20 cellular contexts compared by ENCODE assay signal in the genomic region with DNA sequence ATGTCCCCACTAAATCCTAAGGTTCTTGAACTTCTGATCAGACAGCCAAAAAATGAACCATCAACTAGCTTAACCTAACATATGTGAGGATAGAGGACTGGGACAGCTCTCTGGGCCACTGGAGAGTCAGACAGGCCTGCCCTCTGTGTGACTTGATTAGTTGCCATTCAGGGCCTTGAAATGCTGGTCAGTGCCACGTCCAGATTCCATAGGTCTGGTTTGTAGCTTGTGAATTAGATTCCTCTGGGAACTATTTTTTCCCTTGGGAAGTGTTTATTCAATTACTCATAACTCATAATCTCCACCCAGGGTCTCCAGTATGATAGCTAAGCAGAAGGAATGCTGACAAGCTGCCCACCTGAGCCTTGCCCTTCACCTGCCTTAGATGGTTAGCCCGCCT. TPM values are rescaled to one million over a fixed set of nuclear protein-coding genes. Genes with fewer than 3 reads are reported as not detected.
DNase-seq lines count a peak whose midpoint lies in the region; ATAC-seq, FAIRE-seq and TF ChIP-seq lines count a peak whose summit lies in the region.
"Had no signal": no experiment of that assay in that cellular context is flagged by ENCODE, and none has a peak within 500 bp of the region (broad histone marks: within the 10 kb centered on the region; RNA-seq: fewer than 3 reads in every experiment).

No MANE protein-coding gene starts in this region.

- H3K27me3 Mint-ChIP-seq in Caco-2 (ENCODE audit: insufficient read depth, unreplicated experiment) (no peaks in the 10 kb centered on the region), WTC11 (ENCODE audit: low read depth) (no peaks in the 10 kb centered on the region)

- peaks cover 6% of the 10 kb centered on the region; the same call in 1 of the 2 replicates for H4K20me1 ChIP-seq in IMR-90 (ENCODE audit: insufficient read depth, low read length)
- H4K20me1 ChIP-seq in osteoblast (ENCODE audit: insufficient read depth, low read length) = no peaks in the 10 kb centered on the region

- peak overlapping the region; percentile 5 for H3K27ac ChIP-seq in A673 (ENCODE audit: low read depth, low read length, poor library complexity, severe bottlenecking)
- H3K27ac ChIP-seq in IMR-90 (ENCODE audit: insufficient read depth, low read length) = no peak overlapping the region
- no peak overlapping the region for H3K27ac ChIP-seq in osteoblast (ENCODE audit: low read depth, low read length)

- no peak overlapping the region for H3K14ac ChIP-seq in IMR-90 (replicated peaks; ENCODE audit: low read depth, low read length)

- no peak for TF ChIP-seq RAD21 in IMR-90 (IDR thresholded peaks at IDR 0.05; ENCODE audit: low read length)

- TF ChIP-seq CTCF in A673 (conservative IDR thresholded peaks at IDR 0.05; ENCODE audit: low read depth, low read length) (no peak), IMR-90 (conservative IDR thresholded peaks at IDR 0.05; ENCODE audit: low read depth, low read length) (no peak), bronchial epithelial cell (IDR thresholded peaks at IDR 0.05; ENCODE audit: insufficient read depth, low read length, severe bottlenecking) (no peak), osteoblast (IDR thresholded peaks at IDR 0.05; ENCODE audit: extremely low read depth, low read depth, low read length) (no peak), Caco-2 (IDR thresholded peaks at IDR 0.05; ENCODE audit: insufficient read depth in 1 of 2, low read depth in 1 of 2, low read length in 1 of 2, severe bottlenecking in 1 of 2, unreplicated experiment in 1 of 2) (no peak), WTC11 (IDR thresholded peaks at IDR 0.05) (no peak), GM20000 (IDR thresholded peaks at IDR 0.05; ENCODE audit: extremely low read depth, missing control alignments) (no peak)

- H2BK15ac ChIP-seq in IMR-90 (ENCODE audit: low read depth, low read length) = no peak overlapping the region

- no peaks in the 10 kb centered on the region for H3K79me2 ChIP-seq in osteoblast (ENCODE audit: insufficient read depth, low read length)

- H2AK5ac ChIP-seq in IMR-90 (ENCODE audit: low read depth, low read length) = no peak overlapping the region

- H3K9me1 ChIP-seq in IMR-90 (ENCODE audit: insufficient read depth, low read length) = peaks cover 6% of the 10 kb centered on the region; the same call in 1 of the 2 replicates

- H3K36me3 Mint-ChIP-seq in Caco-2 (ENCODE audit: insufficient read depth, unreplicated experiment) = peaks cover 100% of the 10 kb centered on the region
- peaks cover 95% of the 10 kb centered on the region for H3K36me3 Mint-ChIP-seq in WTC11

- BruUV-seq in A673 (replicated peaks; lab: Mats Ljungman, UMichigan) (no TSS peak), IMR-90 (replicated peaks; lab: Mats Ljungman, UMichigan) (no TSS peak), Caco-2 (replicated peaks; lab: Mats Ljungman, UMichigan) (no TSS peak)

- H2AK9ac ChIP-seq in IMR-90 (replicated peaks; ENCODE audit: low read depth, low read length, poor library complexity) = no peak overlapping the region

- H3K27ac Mint-ChIP-seq in Caco-2 (ENCODE audit: unreplicated experiment) = no peak overlapping the region
- no peak overlapping the region for H3K27ac Mint-ChIP-seq in WTC11

- H3K9me3 ChIP-seq in A673 (ENCODE audit: low read depth, low read length, poor library complexity, severe bottlenecking) = no peaks in the 10 kb centered on the region
- no peaks in the 10 kb centered on the region for H3K9me3 ChIP-seq in IMR-90 (ENCODE audit: control insufficient read depth, insufficient read depth, low read length)
- no peaks in the 10 kb centered on the region for H3K9me3 ChIP-seq in osteoblast (ENCODE audit: low read depth, low read length)
- no peaks in the 10 kb centered on the region for H3K9me3 ChIP-seq in Caco-2

- H3K56ac ChIP-seq in IMR-90 (ENCODE audit: extremely low read depth, insufficient read depth, low read length) = no peak overlapping the region

- H3K23ac ChIP-seq in IMR-90 (ENCODE audit: low read depth, low read length) = no peak overlapping the region

- H3K4me3 ChIP-seq in A673 (ENCODE audit: low read depth, low read length, poor library complexity, severe bottlenecking) (no peak overlapping the region), IMR-90 (ENCODE audit: insufficient read depth, low read depth, low read length) (no peak overlapping the region), bronchial epithelial cell (ENCODE audit: low read depth, low read length) (no peak overlapping the region), osteoblast (ENCODE audit: insufficient read depth, low read length) (no peak overlapping the region), Caco-2 (ENCODE audit: low read depth, low read length) (no peak overlapping the region)

- no peak overlapping the region for H4K8ac ChIP-seq in IMR-90 (ENCODE audit: low read depth in 2 of 2, low read length in 2 of 2)

- H3K4me3 Mint-ChIP-seq in Caco-2 (ENCODE audit: unreplicated experiment) (no peak overlapping the region), WTC11 (no peak overlapping the region)

- H3K36me3 ChIP-seq in A673 (ENCODE audit: insufficient read depth, low read length, poor library complexity, severe bottlenecking) (peaks cover 100% of the 10 kb centered on the region), IMR-90 (ENCODE audit: control insufficient read depth, insufficient read depth, low read length) (peaks cover 88% of the 10 kb centered on the region), bronchial epithelial cell (ENCODE audit: control insufficient read depth, insufficient read depth, low read length) (no peaks in the 10 kb centered on the region), osteoblast (ENCODE audit: insufficient read depth, low read length) (peaks cover 44% of the 10 kb centered on the region), Caco-2 (ENCODE audit: control insufficient read depth, insufficient read depth, low read length) (peaks cover 52% of the 10 kb centered on the region)

- no peak overlapping the region for H4K5ac ChIP-seq in IMR-90 (ENCODE audit: low read depth, low read length)

- H3K79me1 ChIP-seq in IMR-90 (ENCODE audit: low read depth in 1 of 2, low read length in 2 of 2) = peaks cover 48 to 62% of the 10 kb centered on the region in 2 experiments

- in situ Hi-C loops in IMR-90 (cut with MboI; ENCODE audit: low sequenced_read_pairs) = no loop called here

- ATAC-seq in IMR-90 (ENCODE audit: low read depth) = no peak
- ATAC-seq in WTC11 = no peak

- H2AFZ ChIP-seq in IMR-90 (replicated peaks; ENCODE audit: low read length, poor library complexity) (no peak overlapping the region), osteoblast (ENCODE audit: low read length) (no peak overlapping the region)

- no peak overlapping the region for H3K4ac ChIP-seq in IMR-90 (ENCODE audit: low read depth, low read length)

- DNase-seq in A673 (ENCODE audit: low spot score) = no peak
- peak; percentile 13 for DNase-seq in IMR-90
- no peak for DNase-seq in bronchial epithelial cell (ENCODE audit: low read depth)
- peak; percentile 86 for DNase-seq in osteoblast (ENCODE audit: insufficient read length, low spot score, missing footprints)
- no peak for DNase-seq in Caco-2
- DNase-seq in WTC11 (ENCODE audit: low spot score) = no peak
- DNase-seq in GM20000 (ENCODE audit: low spot score) = no peak
- DNase-seq: 8988T, DMS153, DND-41, GOT3, HCEC 1CT, NCI-H1105, NCI-H1436 treated with DMSO at 0.1 percent for 48 hours, NCI-H187 treated with DMSO at 0.1 percent for 48 hours, NCI-H524, NCI-H748 treated with DMSO at 0.1 percent for 48 hours, RPMI8226, SHP77 had no signal

- no peak overlapping the region for H2BK20ac ChIP-seq in IMR-90 (ENCODE audit: low read depth, low read length)

- no CpG with 5 or more reads among the region's 2 CpGs for WGBS in IMR-90 (ENCODE audit: extremely low coverage in 2 of 2, insufficient read length in 1 of 2), 2 experiments

- H3K27me3 ChIP-seq in A673 (replicated peaks; ENCODE audit: insufficient read depth, low read depth, low read length, poor library complexity) (no peaks in the 10 kb centered on the region), IMR-90 (ENCODE audit: control insufficient read depth, insufficient read depth, low read length) (no peaks in the 10 kb centered on the region), bronchial epithelial cell (ENCODE audit: control insufficient read depth, insufficient read depth, low read length) (peaks cover 4% of the 10 kb centered on the region), osteoblast (ENCODE audit: insufficient read depth, low read length) (no peaks in the 10 kb centered on the region), Caco-2 (replicated peaks; ENCODE audit: control insufficient read depth, insufficient read depth, low read length) (no peaks in the 10 kb centered on the region)

- POLR2A ChIA-PET in A673 (lab: Charles Lee; ENCODE audit: low non-redundant PET) = no interaction called here
- POLR2A ChIA-PET in IMR-90 (lab: Charles Lee; ENCODE audit: unreplicated experiment) = no interaction called here
- POLR2A ChIA-PET in Caco-2 (lab: Charles Lee) = interaction anchor here (0.7 kb wide), 1 partner anchor 30 kb away, joined by 3 read pairs; no protein-coding TSS in a partner anchor
- POLR2A ChIA-PET in WTC11 (lab: Charles Lee) = interaction anchor here (0.6 kb wide), 1 partner anchor 15 kb away, joined by 4 read pairs; no protein-coding TSS in a partner anchor

- H3K4me1 Mint-ChIP-seq in Caco-2 (ENCODE audit: low read depth, unreplicated experiment) (peaks cover 14% of the 10 kb centered on the region), WTC11 (no peaks in the 10 kb centered on the region)

- H3K4me1 ChIP-seq in A673 (ENCODE audit: insufficient read depth, low read length, poor library complexity, severe bottlenecking) = no peaks in the 10 kb centered on the region
- no peaks in the 10 kb centered on the region for H3K4me1 ChIP-seq in IMR-90 (ENCODE audit: control insufficient read depth, insufficient read depth, low read length)
- no peaks in the 10 kb centered on the region for H3K4me1 ChIP-seq in osteoblast (ENCODE audit: insufficient read depth, low read length)
- peaks cover 9% of the 10 kb centered on the region; the same call in 1 of the 2 replicates for H3K4me1 ChIP-seq in Caco-2

- intact Hi-C loops in A673 (cut with micrococcal nuclease; ENCODE audit: unreplicated experiment) = no loop called here
- intact Hi-C loops in IMR-90 (cut with micrococcal nuclease) = no loop called here
- intact Hi-C loops in Caco-2 (cut with micrococcal nuclease; ENCODE audit: unreplicated experiment) = no loop called here

- no peak overlapping the region for H2BK5ac ChIP-seq in IMR-90 (ENCODE audit: low read depth, low read length, poor library complexity, severe bottlenecking)

- CTCF ChIA-PET in A673 (lab: Charles Lee) = interaction anchor here (0.6 kb wide), 1 partner anchor 32 kb away, joined by 4 read pairs; no protein-coding TSS in a partner anchor
- CTCF ChIA-PET in IMR-90 (lab: Yijun Ruan, JAX) = interaction anchor here (0.7 to 0.8 kb wide), 3 partner anchors 13 to 182 kb away, joined by 3 to 4 read pairs (median 3); no protein-coding TSS in a partner anchor
- CTCF ChIA-PET in Caco-2 (lab: Charles Lee) = interaction anchor here (0.6 to 1.6 kb wide), 5 partner anchors 10 to 182 kb away, joined by 3 to 8 read pairs (median 3); no protein-coding TSS in a partner anchor
- CTCF ChIA-PET in WTC11 (lab: Charles Lee) = interaction anchor here (1.2 to 2.5 kb wide), 3 partner anchors 9 to 31 kb away, joined by 5 to 12 read pairs (median 6); no protein-coding TSS in a partner anchor

- H3K9me3 Mint-ChIP-seq in Caco-2 (ENCODE audit: unreplicated experiment) (no peaks in the 10 kb centered on the region), WTC11 (no peaks in the 10 kb centered on the region)

- H3K4me2 ChIP-seq in IMR-90 (ENCODE audit: low read depth, low read length) = no peak overlapping the region
- no peak overlapping the region for H3K4me2 ChIP-seq in osteoblast (ENCODE audit: insufficient read depth, low read length)

- no peak overlapping the region for H3K18ac ChIP-seq in IMR-90 (ENCODE audit: low read depth, low read length)

- dilution Hi-C loops in IMR-90 (cut with HindIII; ENCODE audit: low sequenced_read_pairs, unreplicated experiment) = loop anchor here (25.0 kb wide), 1 partner anchor 133 kb away; a partner anchor contains a TSS

- TF ChIP-seq POLR2A in IMR-90 (IDR thresholded peaks at IDR 0.05; ENCODE audit: low read depth, low read length) = no peak

- no peak overlapping the region for H2BK120ac ChIP-seq in IMR-90 (ENCODE audit: low read depth, low read length)

- no peak overlapping the region for H3K9ac ChIP-seq in IMR-90 (ENCODE audit: low read depth, low read length)

- FAIRE-seq in bronchial epithelial cell (lab: Jason Lieb, UNC) = peak; percentile 66
- FAIRE-seq: G401.6 had no signal

- H4K91ac ChIP-seq in IMR-90 (ENCODE audit: insufficient read depth, low read depth, low read length) = no peak overlapping the region

RNA-seq across cellular contexts. Expression of a gene that starts 48.2 kb away (rescaled TPM):
- 495 and 517 TPM in 2 replicates for total RNA-seq in A673 (2021)
- 10.2 and 11.9 TPM in 2 replicates for total RNA-seq in IMR-90 (2012; rRNA removed)
- polyA plus RNA-seq in IMR-90 (2012; rRNA removed) = 12.2 and 13.1 TPM in 2 replicates
- polyA plus RNA-seq in IMR-90 (2012; cell fraction: cytosol; rRNA removed) = 9.1 and 9.2 TPM in 2 replicates
- polyA plus RNA-seq in IMR-90 (2012; cell fraction: nucleus; rRNA removed; ENCODE audit: low replicate concordance) = 23.6 and 36.0 TPM in 2 replicates
- not detected in 2 replicates for total RNA-seq in bronchial epithelial cell
- total RNA-seq in osteoblast = 0.59 and 1.4 TPM in 2 replicates
- total RNA-seq in Caco-2 (2022) = 583 and 601 TPM in 2 replicates
- total RNA-seq in WTC11 (2021) = 392 to 434 TPM (median 423 TPM) in 3 replicates

Comparison
In these comparisons a context has a peak if more than half of its experiments do, and no peak if none do; other contexts are left out.
1. DNase-seq: peak in IMR-90 (single experiment) and osteoblast (single experiment); none in A673 (single experiment), bronchial epithelial cell (single experiment), Caco-2 (0 of 2), WTC11 (single experiment) and GM20000 (single experiment).
2. RNA of a gene that starts 48.2 kb away (total RNA-seq): 583 to 601 TPM in Caco-2, 495 to 517 TPM in A673 and 392 to 434 TPM in WTC11; 10.2 to 11.9 TPM in IMR-90, 0.59 to 1.4 TPM in osteoblast and not detected in bronchial epithelial cell; every median in the first group is over 10 times any median in the second.
3. POLR2A ChIA-PET loops: an anchor here in Caco-2 (0.7 kb wide) and WTC11 (0.6 kb wide); none called in A673 and IMR-90.